ENCODE assay signal across 8 cellular contexts in the genomic region with DNA sequence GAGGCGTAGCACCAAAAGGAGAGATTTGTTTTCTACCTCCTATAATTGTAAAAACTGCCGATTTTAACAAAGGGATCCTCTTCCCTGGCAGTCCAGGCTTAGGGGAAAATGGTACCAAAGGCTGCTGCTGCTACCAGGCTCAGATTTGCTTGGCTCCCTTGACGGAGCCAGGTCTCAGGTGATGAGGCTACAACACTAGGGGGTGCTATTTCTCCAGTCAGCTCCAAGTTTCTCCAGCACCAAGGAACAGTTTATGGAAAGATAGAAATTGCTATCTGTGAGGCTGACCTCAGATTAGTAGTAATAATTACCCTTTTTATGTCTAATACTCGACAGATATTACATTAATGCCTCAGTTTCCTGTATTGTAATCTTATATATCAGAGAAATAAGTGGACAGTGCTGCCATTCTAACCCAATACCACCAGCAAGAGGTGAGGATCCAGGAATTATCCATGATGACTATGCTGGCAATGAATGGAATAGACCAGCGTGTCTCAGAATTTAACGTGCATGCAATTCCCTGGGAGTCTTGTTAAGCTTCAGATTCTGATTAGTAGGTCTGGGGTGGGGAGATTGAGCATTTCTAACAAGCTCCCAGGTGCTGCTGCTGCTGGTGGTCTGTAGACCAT.
DNase-seq lines count a peak whose midpoint lies in the region; ATAC-seq and TF ChIP-seq lines count a peak whose summit lies in the region.

No MANE protein-coding gene starts in this region.

- H3K36me3 Mint-ChIP-seq in chondrocyte (ENCODE audit: low read depth) = no peaks in the 10 kb centered on the region

- no peak overlapping the region for H3K4me3 Mint-ChIP-seq in chondrocyte (ENCODE audit: unreplicated experiment)

- no peak for TF ChIP-seq EP300 in transverse colon (IDR thresholded peaks at IDR 0.05; ENCODE audit: low read depth)

- intact Hi-C loops in left lung (cut with DNase I) = no loop called here
- intact Hi-C loops in transverse colon (cut with DNase I; ENCODE audit: low total_unique reads) = no loop called here

- H3K27me3 ChIP-seq in left lung (no peaks in the 10 kb centered on the region), transverse colon (no peaks in the 10 kb centered on the region)

- H3K4me3 ChIP-seq in left lung (no peak overlapping the region), transverse colon (no peak overlapping the region)

- DNase-seq in activated T-cell treated with anti-CD3 and anti-CD28 coated beads for 24 hours (ENCODE audit: low read depth) (peak; percentile 2), HT1080 (ENCODE audit: low read depth) (peak; percentile 43), OCI-M1 (lab: John Stamatoyannopoulos, UW) (peak; percentile 81), chondrocyte (ENCODE audit: low spot score) (no peak), left lung (no peak), transverse colon (peak; percentile 47)
- DNase-seq in activated T-cell treated with anti-CD3 and anti-CD28 coated beads, Interleukin-2, amount 50 U/mL, for 1 hour = no peak

- H3K9me3 ChIP-seq in left lung = no peaks in the 10 kb centered on the region
- no peaks in the 10 kb centered on the region for H3K9me3 ChIP-seq in transverse colon

- no peak overlapping the region for H3K27ac Mint-ChIP-seq in chondrocyte (ENCODE audit: unreplicated experiment)

- in situ Hi-C loops in transverse colon (cut with MboI; ENCODE audit: low pct_ligation_motif_present in 1 of 4, low pct_unique_long_range_greater_than_20kb in 1 of 4, low sequenced_read_pairs in 3 of 4) = no loop called here

- no peak for TF ChIP-seq POLR2A in transverse colon (IDR thresholded peaks at IDR 0.05)

- no peak overlapping the region for H3K27ac ChIP-seq in left lung
- no peak overlapping the region for H3K27ac ChIP-seq in transverse colon

- peaks cover 16% of the 10 kb centered on the region for H3K4me1 Mint-ChIP-seq in chondrocyte (ENCODE audit: low read depth)

- H3K36me3 ChIP-seq in left lung (no peaks in the 10 kb centered on the region), transverse colon (no peaks in the 10 kb centered on the region)

- ATAC-seq in left lung (peak; percentile 89), HG03565 (IDR thresholded peaks at IDR 0.05; ENCODE audit: unreplicated experiment) (no peak)

- no peaks in the 10 kb centered on the region for H3K9me3 Mint-ChIP-seq in chondrocyte (ENCODE audit: low read depth)

- 57 to 83% methylated on average over 1 to 6 of the region's 6 CpGs for WGBS in transverse colon (ENCODE audit: low coverage in 1 of 2), 2 donors

- TF ChIP-seq CTCF in chondrocyte (IDR thresholded peaks at IDR 0.05) (peak; percentile 82), left lung (IDR thresholded peaks at IDR 0.05) (peak; percentile 67 to 73), transverse colon (IDR thresholded peaks at IDR 0.05) (peak; percentile 51 to 70 (median 68))

- no peaks in the 10 kb centered on the region for H3K27me3 Mint-ChIP-seq in chondrocyte (ENCODE audit: low read depth)

- no peaks in the 10 kb centered on the region for H3K4me1 ChIP-seq in left lung
- H3K4me1 ChIP-seq in transverse colon = no peaks in the 10 kb centered on the region

Comparison
In these comparisons a context has a peak if more than half of its experiments do, and no peak if none do; other contexts are left out.
1. DNase-seq: peak in activated T-cell treated with anti-CD3 and anti-CD28 coated beads for 24 hours (single experiment), HT1080 (single experiment), OCI-M1 (single experiment) and transverse colon (single experiment); none in activated T-cell treated with anti-CD3 and anti-CD28 coated beads, Interleukin-2, amount 50 U/mL, for 1 hour (single experiment), chondrocyte (single experiment) and left lung (0 of 2).
2. Peak in every context shown above with its lines, with median percentiles within 50 percentile points of each other: CTCF ChIP-seq.